Comparison of ENCODE assay signal across 1 cellular context in genomic region chr11:76235233-76236091, GRCh38.
TF ChIP-seq lines count a peak whose summit lies in the region.

No MANE protein-coding gene starts in this region.

TF ChIP-seq in HEK293, 187 proteins besides CTCF, POLR2A, EP300 and RAD21 (continued from another document and continues in another):
- TF ChIP-seq ZNF280C (tag by site-specific recombination; IDR thresholded peaks at IDR 0.05) (no peak), ZBTB10 (tag by site-specific recombination; IDR thresholded peaks at IDR 0.05) (no peak; the same call in none of the 2 replicates), ZNF664 (tag by site-specific recombination; IDR thresholded peaks at IDR 0.05) (no peak), GLIS1 (tag by site-specific recombination; IDR thresholded peaks at IDR 0.05) (no peak), ZBTB48 (tag by site-specific recombination; IDR thresholded peaks at IDR 0.05) (peak; percentile 96), ZNF670 (tag by site-specific recombination; IDR thresholded peaks at IDR 0.05; ENCODE audit: low read depth) (no peak), ZBTB20 (tag by site-specific recombination; IDR thresholded peaks at IDR 0.05) (no peak), ZNF16 (tag by site-specific recombination; IDR thresholded peaks at IDR 0.05; ENCODE audit: low read depth) (no peak), ZBTB44 (tag by site-specific recombination; IDR thresholded peaks at IDR 0.05) (peak; percentile 38; the same call in 1 of the 2 replicates), KLF7 (tag by site-specific recombination; IDR thresholded peaks at IDR 0.05; ENCODE audit: borderline replicate concordance) (no peak), KLF8 (tag by site-specific recombination; IDR thresholded peaks at IDR 0.05) (no peak; the same call in 1 of the 2 replicates), ZNF558 (tag by site-specific recombination; IDR thresholded peaks at IDR 0.05) (0 out of 2 replicates have a peak, but pooled peaks have one; percentile 29), ZFP41 (tag by site-specific recombination; IDR thresholded peaks at IDR 0.05; ENCODE audit: borderline replicate concordance) (no peak), OSR2 (tag by site-specific recombination; IDR thresholded peaks at IDR 0.05) (no peak), ZBTB21 (tag by site-specific recombination; IDR thresholded peaks at IDR 0.05) (no peak; the same call in none of the 2 replicates), ZNF777 (tag by site-specific recombination; IDR thresholded peaks at IDR 0.05; ENCODE audit: borderline replicate concordance) (no peak), ZNF23 (tag by site-specific recombination; IDR thresholded peaks at IDR 0.05; ENCODE audit: borderline replicate concordance) (no peak), ZNF148 (tag by site-specific recombination; IDR thresholded peaks at IDR 0.05; ENCODE audit: borderline replicate concordance) (no peak), ZNF701 (tag by site-specific recombination; IDR thresholded peaks at IDR 0.05) (no peak), AEBP2 (tag by site-specific recombination; IDR thresholded peaks at IDR 0.05; ENCODE audit: borderline replicate concordance) (no peak), ZNF610 (tag by site-specific recombination; IDR thresholded peaks at IDR 0.05; ENCODE audit: borderline replicate concordance) (peak; percentile 34; the same call in 1 of the 2 replicates), ZNF239 (tag by site-specific recombination; IDR thresholded peaks at IDR 0.05) (no peak), ZFP69B (tag by site-specific recombination; IDR thresholded peaks at IDR 0.05) (peak; percentile 69; the same call in 1 of the 2 replicates), ZNF660 (tag by site-specific recombination; IDR thresholded peaks at IDR 0.05) (peak; percentile 87), ZNF350 (tag by site-specific recombination; IDR thresholded peaks at IDR 0.05) (no peak), PBX3 (CRISPR knock-in tag; IDR thresholded peaks at IDR 0.05) (no peak), ZBTB17 (tag by site-specific recombination; IDR thresholded peaks at IDR 0.05) (peak; percentile 89), ZNF791 (tag by site-specific recombination; IDR thresholded peaks at IDR 0.05) (no peak), ZNF624 (tag by site-specific recombination; IDR thresholded peaks at IDR 0.05) (no peak), ZNF394 (tag by site-specific recombination; IDR thresholded peaks at IDR 0.05; ENCODE audit: borderline replicate concordance) (peak; percentile 69), SCRT2 (tag by site-specific recombination; IDR thresholded peaks at IDR 0.05) (no peak), ZNF174 (tag by site-specific recombination; IDR thresholded peaks at IDR 0.05) (no peak), RBAK (tag by site-specific recombination; IDR thresholded peaks at IDR 0.05) (no peak), ZNF654 (tag by site-specific recombination; IDR thresholded peaks at IDR 0.05; ENCODE audit: low read depth) (no peak), ZNF324 (tag by site-specific recombination; IDR thresholded peaks at IDR 0.05) (0 out of 2 replicates have a peak, but pooled peaks have one; percentile 38), ZNF266 (tag by site-specific recombination; IDR thresholded peaks at IDR 0.05; ENCODE audit: low read depth) (no peak), HOXC10 (CRISPR knock-in tag; IDR thresholded peaks at IDR 0.05) (no peak), ZNF184 (tag by site-specific recombination; IDR thresholded peaks at IDR 0.05) (no peak), REPIN1 (tag by site-specific recombination; IDR thresholded peaks at IDR 0.05; ENCODE audit: low read depth) (no peak), ZNF488 (tag by site-specific recombination; IDR thresholded peaks at IDR 0.05) (no peak), ZNF138 (tag by site-specific recombination; IDR thresholded peaks at IDR 0.05; ENCODE audit: borderline replicate concordance) (no peak), ZNF473 (tag by site-specific recombination; IDR thresholded peaks at IDR 0.05) (no peak), ZFP37 (tag by site-specific recombination; IDR thresholded peaks at IDR 0.05) (no peak), ZNF2 (tag by site-specific recombination; IDR thresholded peaks at IDR 0.05) (peak; percentile 65; the same call in 1 of the 2 replicates), ELK4 (IDR thresholded peaks at IDR 0.05; ENCODE audit: borderline replicate concordance, low read depth, low read length) (no peak), SALL2 (tag by site-specific recombination; IDR thresholded peaks at IDR 0.05; ENCODE audit: borderline replicate concordance) (no peak), FEZF1 (tag by site-specific recombination; IDR thresholded peaks at IDR 0.05) (no peak), ZNF843 (tag by site-specific recombination; IDR thresholded peaks at IDR 0.05) (no peak; the same call in 1 of the 2 replicates), ZNF596 (tag by site-specific recombination; IDR thresholded peaks at IDR 0.05) (no peak), ZNF785 (tag by site-specific recombination; IDR thresholded peaks at IDR 0.05) (no peak), GFI1B (tag by site-specific recombination; IDR thresholded peaks at IDR 0.05) (no peak), ATF2 (tag by site-specific recombination; IDR thresholded peaks at IDR 0.05; ENCODE audit: low read depth) (no peak), ZSCAN23 (tag by site-specific recombination; IDR thresholded peaks at IDR 0.05) (0 out of 2 replicates have a peak, but pooled peaks have one; percentile 15), ZBTB7A (tag by site-specific recombination; IDR thresholded peaks at IDR 0.05; ENCODE audit: low read depth) (no peak), ZIC2 (tag by site-specific recombination; IDR thresholded peaks at IDR 0.05) (peak; percentile 43; the same call in 1 of the 2 replicates), ZNF341 (tag by site-specific recombination; IDR thresholded peaks at IDR 0.05; ENCODE audit: low read depth) (no peak), GLIS2 (tag by site-specific recombination; IDR thresholded peaks at IDR 0.05) (no peak), ZNF433 (tag by site-specific recombination; IDR thresholded peaks at IDR 0.05; ENCODE audit: low read depth) (no peak)
